4 cellular contexts compared by ENCODE assay signal in genomic region chr5:20034717-20035116, GRCh38. TPM values are rescaled to one million over a fixed set of nuclear protein-coding genes. Genes with fewer than 3 reads are reported as not detected.
"Had no signal": no experiment of that assay in that cellular context is flagged by ENCODE, and none has a peak within 500 bp of the region (broad histone marks: within the 10 kb centered on the region; RNA-seq: fewer than 3 reads in every experiment).

No MANE protein-coding gene starts in this region.

- DNase-seq: GDM1, GF-D8 had no signal

- ATAC-seq: GM12878 had no signal

- H3K4me3 ChIP-seq: GM12878 had no signal

RNA-seq across cellular contexts. Expression of gene CDH18, which starts 46.7 kb away (rescaled TPM):
- total RNA-seq: G401, GM12878 had no signal
